In the genomic region with DNA sequence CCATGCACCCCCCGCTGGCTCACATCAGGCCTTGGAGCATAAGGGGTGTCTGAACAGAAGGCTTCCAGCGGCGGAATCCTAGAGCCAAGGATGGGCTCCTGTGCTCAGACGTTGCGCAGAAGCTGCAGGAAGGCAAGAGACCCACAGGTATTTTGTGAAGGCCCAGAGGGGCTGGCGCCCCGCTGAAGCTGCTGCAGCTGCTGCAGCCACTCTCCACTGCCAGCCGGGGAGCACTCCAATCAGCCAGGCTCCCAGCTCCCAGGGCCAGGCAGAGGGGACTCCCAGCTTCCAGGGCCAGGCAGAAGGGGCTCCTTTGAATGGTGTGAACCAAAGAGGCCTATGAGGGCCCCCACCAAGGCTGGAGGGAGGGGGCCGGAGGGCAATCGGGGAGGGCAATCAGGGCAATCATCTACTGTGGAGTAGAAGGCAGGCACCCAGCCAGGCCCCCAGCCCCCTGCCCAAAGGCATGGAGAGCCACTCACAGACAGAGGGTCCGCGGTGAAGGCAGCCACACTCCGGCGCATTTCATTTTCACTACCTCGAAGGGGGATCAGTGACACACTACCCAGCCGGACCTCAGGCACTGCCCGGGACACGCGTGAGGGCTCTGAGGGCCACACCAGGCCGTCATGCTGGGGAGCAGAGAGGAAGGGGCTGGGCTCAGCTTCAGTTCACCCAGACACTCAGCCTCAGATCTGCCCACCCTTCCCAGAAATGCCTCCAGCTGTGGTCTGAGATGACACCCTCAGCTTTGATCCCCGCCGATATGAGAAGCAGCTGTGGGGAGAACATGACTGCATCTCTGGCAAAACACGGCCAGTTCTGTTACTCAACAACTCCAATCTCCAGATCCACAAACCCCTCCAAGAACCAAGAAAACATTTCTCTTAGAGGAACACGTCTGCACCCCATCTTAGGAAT, we compare ENCODE assay signal across 11 cellular contexts. TPM values are rescaled to one million over a fixed set of nuclear protein-coding genes. Genes with fewer than 3 reads are reported as not detected.
DNase-seq lines count a peak whose midpoint lies in the region; ATAC-seq and TF ChIP-seq lines count a peak whose summit lies in the region.
"Had no signal": no experiment of that assay in that cellular context is flagged by ENCODE, and none has a peak within 500 bp of the region (broad histone marks: within the 10 kb centered on the region; RNA-seq: fewer than 3 reads in every experiment).

No MANE protein-coding gene starts in this region.

- CTCF ChIA-PET in CD8-positive, alpha-beta memory T cell (lab: Charles Lee): interaction anchor here (1.5 to 3.5 kb wide), 3 partner anchors 94 to 127 kb away, joined by 5 to 19 read pairs (median 6); no protein-coding TSS in a partner anchor

- H3K4me3 Mint-ChIP-seq in CD8-positive, alpha-beta memory T cell: no peak overlapping the region

- TF ChIP-seq POLR2A in heart left ventricle (IDR thresholded peaks at IDR 0.05): no peak

- H3K36me3 ChIP-seq in CD8-positive, alpha-beta memory T cell (ENCODE audit: insufficient read depth, low read length): peaks cover 13% of the 10 kb centered on the region
- peaks cover 0 to 69% (median 65%) of the 10 kb centered on the region in 9 donors for H3K36me3 ChIP-seq in heart left ventricle

- peaks cover 13 to 31% (median 26%) of the 10 kb centered on the region in 3 donors for H3K4me1 Mint-ChIP-seq in CD8-positive, alpha-beta memory T cell

- peaks cover 0 to 56% (median 7%) of the 10 kb centered on the region in 3 donors for H3K36me3 Mint-ChIP-seq in CD8-positive, alpha-beta memory T cell

- intact Hi-C loops in heart left ventricle (cut with DNase I): loop anchor here in 5 of 10 donors (10.0 kb wide), 2 partner anchors 201 to 211 kb away; no protein-coding TSS in a partner anchor

- H3K4me3 ChIP-seq in CD8-positive, alpha-beta memory T cell (ENCODE audit: low read length): no peak overlapping the region
- no peak overlapping the region for H3K4me3 ChIP-seq in heart left ventricle

- H3K27ac ChIP-seq in CD8-positive, alpha-beta memory T cell (ENCODE audit: low read depth, low read length): no peak overlapping the region
- H3K27ac ChIP-seq in heart left ventricle: peak overlapping the region; percentile 18 to 75 (median 62)
- H3K27ac ChIP-seq: brain microvascular endothelial cell had no signal

- ATAC-seq in heart left ventricle: peak in 3 of 4 donors; percentile 3 to 35 (median 12)
- no peak for ATAC-seq in HG03135 (IDR thresholded peaks at IDR 0.05; ENCODE audit: unreplicated experiment)
- ATAC-seq in GM21825 (IDR thresholded peaks at IDR 0.05; ENCODE audit: unreplicated experiment): no peak
- ATAC-seq in HG03378 (IDR thresholded peaks at IDR 0.05; ENCODE audit: unreplicated experiment): no peak
- ATAC-seq: left colon had no signal

- H3K27me3 ChIP-seq in CD8-positive, alpha-beta memory T cell (ENCODE audit: insufficient read depth, low read length, poor library complexity, severe bottlenecking): no peaks in the 10 kb centered on the region
- H3K27me3 ChIP-seq in heart left ventricle: no peaks in the 10 kb centered on the region
- H3K27me3 ChIP-seq: brain microvascular endothelial cell had no signal

- no peaks in the 10 kb centered on the region for H3K9me3 Mint-ChIP-seq in CD8-positive, alpha-beta memory T cell

- no peak for DNase-seq in CD8-positive, alpha-beta memory T cell
- DNase-seq in activated T-cell treated with anti-CD3 and anti-CD28 coated beads for 48 hours (ENCODE audit: low read depth) (peak; percentile 63), heart left ventricle (peak in 3 of 5 donors; percentile 67 to 78 (median 68)), NOMO-1 (lab: John Stamatoyannopoulos, UW; ENCODE audit: unreplicated experiment in 2 of 2) (no peak)
- DNase-seq in stimulated activated CD4-positive, alpha-beta T cell treated with anti-CD3 and anti-CD28 coated beads, Interleukin-2, amount 100 ng/mL, for 48 hours: peak; percentile 47 to 51
- DNase-seq: brain microvascular endothelial cell, EL had no signal

- no peak for TF ChIP-seq CTCF in heart left ventricle (IDR thresholded peaks at IDR 0.05)

- POLR2A ChIA-PET in CD8-positive, alpha-beta memory T cell (lab: Charles Lee): no interaction called here

- 72 to 85% (median 80%) methylated on average over 13 to 24 of the region's 24 CpGs for WGBS in heart left ventricle, 4 donors

- H3K9me3 ChIP-seq in CD8-positive, alpha-beta memory T cell (ENCODE audit: low read length): no peaks in the 10 kb centered on the region
- H3K9me3 ChIP-seq in heart left ventricle: no peaks in the 10 kb centered on the region

- no peaks in the 10 kb centered on the region for H3K4me1 ChIP-seq in CD8-positive, alpha-beta memory T cell (ENCODE audit: insufficient read depth, low read length)
- peaks cover 0 to 62% (median 31%) of the 10 kb centered on the region in 12 donors for H3K4me1 ChIP-seq in heart left ventricle

- H3K27ac Mint-ChIP-seq in CD8-positive, alpha-beta memory T cell: peak overlapping the region; percentile 26 to 94 (median 62)

- H3K27me3 Mint-ChIP-seq in CD8-positive, alpha-beta memory T cell: no peaks in the 10 kb centered on the region

RNA-seq across cellular contexts. Expression of a gene that starts 11.6 kb away (rescaled TPM):
- under 1 TPM; 0.55 to 0.66 TPM for total RNA-seq in CD8-positive, alpha-beta memory T cell
- polyA plus RNA-seq in CD8-positive, alpha-beta memory T cell: 0.08 TPM
- 10 to 100 TPM; 16.8 to 53.7 (median 23.7) TPM for total RNA-seq in heart left ventricle
- polyA plus RNA-seq in heart left ventricle: 10 to 100 TPM; 23.2 to 24.1 TPM

Comparison
In these comparisons a context has a peak if more than half of its experiments do, and no peak if none do; other contexts are left out.
1. DNase-seq: peak in activated T-cell treated with anti-CD3 and anti-CD28 coated beads for 48 hours (single experiment), heart left ventricle (3 of 5) and stimulated activated CD4-positive, alpha-beta T cell treated with anti-CD3 and anti-CD28 coated beads, Interleukin-2, amount 100 ng/mL, for 48 hours (2 of 2); none in CD8-positive, alpha-beta memory T cell (0 of 5) and NOMO-1 (0 of 2).
2. ATAC-seq: peak in heart left ventricle (3 of 4); none in HG03135 (single experiment), GM21825 (single experiment) and HG03378 (single experiment).
3. RNA of a gene that starts 11.6 kb away (total RNA-seq): 16.8 to 53.7 TPM in heart left ventricle; 0.55 to 0.66 TPM in CD8-positive, alpha-beta memory T cell; every median in the first group is over 10 times any median in the second.